22 cellular contexts compared by ENCODE assay signal in the genomic region with DNA sequence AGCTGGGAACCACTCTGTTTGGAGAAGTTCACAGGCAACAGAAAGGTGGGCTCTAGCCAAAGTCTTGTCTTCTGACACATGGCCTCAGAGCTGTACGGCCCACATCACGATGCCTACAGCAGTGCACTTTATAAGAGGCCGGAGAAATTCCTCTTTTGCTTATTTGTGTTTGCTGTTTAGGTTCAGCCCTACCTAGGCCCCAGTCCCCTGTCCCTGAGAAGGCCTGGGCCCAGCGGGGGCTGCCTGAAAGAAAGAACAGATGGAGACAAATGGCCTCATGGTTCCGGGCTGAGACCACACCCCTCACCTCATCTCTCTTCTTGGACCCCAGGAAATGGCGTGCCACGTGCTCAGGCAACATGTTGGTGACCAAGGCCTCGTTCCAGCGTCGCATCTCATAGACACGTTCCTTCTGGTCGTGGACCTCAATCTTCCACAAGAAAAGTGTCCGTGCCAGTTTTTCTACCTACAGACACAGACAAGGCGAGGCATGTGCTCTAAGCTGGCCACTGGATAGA. TPM values are rescaled to one million over a fixed set of nuclear protein-coding genes. Genes with fewer than 3 reads are reported as not detected.
DNase-seq lines count a peak whose midpoint lies in the region; ATAC-seq and TF ChIP-seq lines count a peak whose summit lies in the region.
"Had no signal": no experiment of that assay in that cellular context is flagged by ENCODE, and none has a peak within 500 bp of the region (broad histone marks: within the 10 kb centered on the region; RNA-seq: fewer than 3 reads in every experiment).

No MANE protein-coding gene starts in this region.

- no peaks in the 10 kb centered on the region for H3K27me3 Mint-ChIP-seq in T-helper 2 cell treated with Interferon-gamma antibody and Interleukin-4, amounts not matched to agents 5 μg/mL and 100 μg/mL, for 36 hours (ENCODE audit: low read depth)
- H3K27me3 Mint-ChIP-seq in Caco-2 (ENCODE audit: insufficient read depth, unreplicated experiment) (no peaks in the 10 kb centered on the region), osteocyte (ENCODE audit: unreplicated experiment) (no peaks in the 10 kb centered on the region)
- H3K27me3 Mint-ChIP-seq: CD4-positive, CD25-positive, alpha-beta regulatory T cell had no signal

- intact Hi-C loops in Caco-2 (cut with micrococcal nuclease; ENCODE audit: unreplicated experiment): no loop called here

- H3K4me3 ChIP-seq in Caco-2 (ENCODE audit: low read depth, low read length): no peak overlapping the region
- H3K4me3 ChIP-seq: GM12878, GM23248, right lobe of liver had no signal

- TF ChIP-seq CTCF in Caco-2 (IDR thresholded peaks at IDR 0.05; ENCODE audit: insufficient read depth in 1 of 2, low read depth in 1 of 2, low read length in 1 of 2, severe bottlenecking in 1 of 2, unreplicated experiment in 1 of 2) (no peak), osteocyte (IDR thresholded peaks at IDR 0.05) (no peak)

- no TSS peak for BruUV-seq in Caco-2 (replicated peaks; lab: Mats Ljungman, UMichigan)

- no peak for ATAC-seq in GM21447 (IDR thresholded peaks at IDR 0.05; ENCODE audit: unreplicated experiment)
- ATAC-seq in HG02571 (IDR thresholded peaks at IDR 0.05; ENCODE audit: unreplicated experiment): no peak
- ATAC-seq: right lobe of liver had no signal

- H3K36me3 ChIP-seq in Caco-2 (ENCODE audit: control insufficient read depth, insufficient read depth, low read length): no peaks in the 10 kb centered on the region; the same call in none of the 2 replicates
- H3K36me3 ChIP-seq: right lobe of liver had no signal

- no peaks in the 10 kb centered on the region for H3K9me3 Mint-ChIP-seq in T-helper 2 cell treated with Interferon-gamma antibody and Interleukin-4, amounts not matched to agents 5 μg/mL and 100 μg/mL, for 36 hours
- H3K9me3 Mint-ChIP-seq in Caco-2 (ENCODE audit: unreplicated experiment) (no peaks in the 10 kb centered on the region), osteocyte (ENCODE audit: unreplicated experiment) (no peaks in the 10 kb centered on the region)
- H3K9me3 Mint-ChIP-seq: CD4-positive, CD25-positive, alpha-beta regulatory T cell; neural crest cell had no signal

- peaks cover 17% of the 10 kb centered on the region for H3K4me1 Mint-ChIP-seq in T-helper 2 cell treated with Interferon-gamma antibody and Interleukin-4, amounts not matched to agents 5 μg/mL and 100 μg/mL, for 36 hours (ENCODE audit: low read depth)
- H3K4me1 Mint-ChIP-seq in Caco-2 (ENCODE audit: low read depth, unreplicated experiment) (peaks cover 8% of the 10 kb centered on the region), osteocyte (ENCODE audit: unreplicated experiment) (peaks cover 26% of the 10 kb centered on the region)

- H3K27me3 ChIP-seq in Caco-2 (replicated peaks; ENCODE audit: control insufficient read depth, insufficient read depth, low read length): no peaks in the 10 kb centered on the region
- H3K27me3 ChIP-seq: brain microvascular endothelial cell, right lobe of liver had no signal

- peaks cover 48% of the 10 kb centered on the region for H3K36me3 Mint-ChIP-seq in T-helper 2 cell treated with Interferon-gamma antibody and Interleukin-4, amounts not matched to agents 5 μg/mL and 100 μg/mL, for 36 hours (ENCODE audit: low read depth)
- H3K36me3 Mint-ChIP-seq in Caco-2 (ENCODE audit: insufficient read depth, unreplicated experiment): peaks cover 90% of the 10 kb centered on the region
- H3K36me3 Mint-ChIP-seq in osteocyte (ENCODE audit: unreplicated experiment): peaks cover 22% of the 10 kb centered on the region

- DNase-seq in T-helper 2 cell treated with Interferon-gamma antibody and Interleukin-4, amounts not matched to agents 5 μg/mL and 100 μg/mL, for 36 hours (ENCODE audit: low spot score): no peak
- DNase-seq in T-helper 2 cell (no peak), Caco-2 (peak in 1 of 2 experiments; percentile 32), ecto neural progenitor cell (ENCODE audit: low spot score) (peak; percentile 23), osteocyte (ENCODE audit: extremely low spot score, unreplicated experiment) (peak; percentile 60), AG08396 (ENCODE audit: low spot score) (no peak)
- DNase-seq: activated naive CD4-positive, alpha-beta T cell; brain microvascular endothelial cell; CD4-positive, CD25-positive, alpha-beta regulatory T cell; effector CD8-positive, alpha-beta T cell; GM23248; NCI-H1092; NCI-H187; NCI-H524 treated with DMSO at 0.1 percent for 48 hours; NK-92 treated with Interleukin-12 subunit alpha and Interleukin-12 subunit beta, amount 100 ng/mL, for 24 hours; SHP77 treated with DMSO at 0.1 percent for 48 hours; stimulated activated CD4-positive, alpha-beta T cell treated with anti-CD3 and anti-CD28 coated beads, Interleukin-4, amount 100 ng/mL, for 4 hours had no signal

- POLR2A ChIA-PET in Caco-2 (lab: Charles Lee): interaction anchor here (0.7 kb wide), 1 partner anchor 226 kb away, joined by 7 read pairs; no protein-coding TSS in a partner anchor

- CTCF ChIA-PET in Caco-2 (lab: Charles Lee): interaction anchor here (1.2 kb wide), 1 partner anchor 31 kb away, joined by 7 read pairs; a partner anchor contains a TSS

- no peak overlapping the region for H3K4me3 Mint-ChIP-seq in T-helper 2 cell treated with Interferon-gamma antibody and Interleukin-4, amounts not matched to agents 5 μg/mL and 100 μg/mL, for 36 hours
- H3K4me3 Mint-ChIP-seq in Caco-2 (ENCODE audit: unreplicated experiment): no peak overlapping the region
- H3K4me3 Mint-ChIP-seq in osteocyte (ENCODE audit: unreplicated experiment): no peak overlapping the region

- no peaks in the 10 kb centered on the region for H3K9me3 ChIP-seq in Caco-2
- H3K9me3 ChIP-seq: right lobe of liver had no signal

- peak overlapping the region; percentile 36 for H3K27ac Mint-ChIP-seq in T-helper 2 cell treated with Interferon-gamma antibody and Interleukin-4, amounts not matched to agents 5 μg/mL and 100 μg/mL, for 36 hours
- H3K27ac Mint-ChIP-seq in Caco-2 (ENCODE audit: unreplicated experiment) (peak overlapping the region; percentile 42), osteocyte (ENCODE audit: unreplicated experiment) (peak overlapping the region; percentile 3)
- H3K27ac Mint-ChIP-seq: CD4-positive, CD25-positive, alpha-beta regulatory T cell had no signal

- H3K4me1 ChIP-seq in Caco-2: no peaks in the 10 kb centered on the region

RNA-seq across cellular contexts. Expression of a gene that starts 30.9 kb away (rescaled TPM):
- total RNA-seq in Caco-2 (2022): 54.8 and 58.3 TPM in 2 replicates
- 12.7 and 12.8 TPM in 2 replicates for total RNA-seq in osteocyte

RNA-seq across cellular contexts. Expression of a gene that starts 30.9 kb away (rescaled TPM):
- total RNA-seq in Caco-2 (2022) (49.4 and 52.8 TPM in 2 replicates), osteocyte (26.8 and 31.1 TPM in 2 replicates)

Comparison
In these comparisons a context has a peak if more than half of its experiments do, and no peak if none do; other contexts are left out.
1. DNase-seq: peak in ecto neural progenitor cell (single experiment) and osteocyte (single experiment); none in T-helper 2 cell treated with Interferon-gamma antibody and Interleukin-4, amounts not matched to agents 5 μg/mL and 100 μg/mL, for 36 hours (single experiment), T-helper 2 cell (0 of 5) and AG08396 (single experiment).
2. Peak in every context shown above with its lines, with median percentiles within 50 percentile points of each other: H3K27ac Mint-ChIP-seq.